Comparison of ENCODE assay signal across 8 cellular contexts in genomic region chr17:7688808-7689316, GRCh38. TPM values are rescaled to one million over a fixed set of nuclear protein-coding genes. Genes with fewer than 3 reads are reported as not detected.
DNase-seq lines count a peak whose midpoint lies in the region; ATAC-seq and TF ChIP-seq lines count a peak whose summit lies in the region.

No MANE protein-coding gene starts in this region.

- H3K4me1 ChIP-seq in SJSA1 (replicated peaks): peaks cover 18% of the 10 kb centered on the region
- H3K4me1 ChIP-seq in rectal smooth muscle tissue (ENCODE audit: control insufficient read depth, insufficient read depth, low read length): peaks cover 23% of the 10 kb centered on the region

- H3K36me3 ChIP-seq in SJSA1 (peaks cover 23% of the 10 kb centered on the region), rectal smooth muscle tissue (ENCODE audit: control insufficient read depth, insufficient read depth, low read length) (no peaks in the 10 kb centered on the region)

- peak overlapping the region; percentile 69 for H3K9ac ChIP-seq in rectal smooth muscle tissue (ENCODE audit: low read length)

- DNase-seq in SJSA1 (ENCODE audit: low read depth in 1 of 2, low spot score in 2 of 2) (no peak), fibroblast of mammary gland (ENCODE audit: low read depth) (no peak), AG08396 (ENCODE audit: low spot score) (no peak), UCSD-AML1 (lab: John Stamatoyannopoulos, UW; ENCODE audit: unreplicated experiment) (no peak)
- no peak for DNase-seq in activated CD8-positive, alpha-beta memory T cell treated with anti-CD3 and anti-CD28 coated beads, Interleukin-2, amount 50 U/mL, for 48 hours

- H3K4me3 ChIP-seq in GM08714 (ENCODE audit: low read length): peak overlapping the region; percentile 65
- peak overlapping the region; percentile 61 for H3K4me3 ChIP-seq in SJSA1
- H3K4me3 ChIP-seq in fibroblast of mammary gland (ENCODE audit: control insufficient read depth, low read depth, low read length): peak overlapping the region; percentile 95
- H3K4me3 ChIP-seq in rectal smooth muscle tissue (ENCODE audit: low read length): peak overlapping the region; percentile 86

- no peaks in the 10 kb centered on the region for H3K9me3 ChIP-seq in SJSA1 (replicated peaks)

- peak overlapping the region; percentile 14; the same call in 1 of the 2 replicates for H3K27ac ChIP-seq in SJSA1
- H3K27ac ChIP-seq in rectal smooth muscle tissue (ENCODE audit: low read depth, low read length): peak overlapping the region; percentile 62

- H3K27me3 ChIP-seq in SJSA1 (replicated peaks) (no peaks in the 10 kb centered on the region), rectal smooth muscle tissue (ENCODE audit: control insufficient read depth, insufficient read depth, low read length) (no peaks in the 10 kb centered on the region)

- TF ChIP-seq CTCF in fibroblast of mammary gland (conservative IDR thresholded peaks at IDR 0.05; ENCODE audit: control insufficient read depth, insufficient read depth, low read depth, low read length): no peak

- ATAC-seq in GM18502 (IDR thresholded peaks at IDR 0.05; ENCODE audit: poor library complexity, unreplicated experiment): no peak

RNA-seq across cellular contexts. Expression of gene WRAP53, which starts 0.6 kb away (rescaled TPM):
- total RNA-seq in SJSA1 (2014; rRNA removed; shearing (Covaris generic)): 13.8 and 14.2 TPM in 2 replicates

RNA-seq across cellular contexts. Expression of gene TP53, which starts 1.6 kb away (rescaled TPM):
- total RNA-seq in SJSA1 (2014; rRNA removed; shearing (Covaris generic)): 28.4 and 40.6 TPM in 2 replicates

RNA-seq across cellular contexts. Expression of gene EFNB3, which starts 16.1 kb away (rescaled TPM):
- total RNA-seq in SJSA1 (2014; rRNA removed; shearing (Covaris generic)): not detected in 2 replicates

RNA-seq across cellular contexts. Expression of gene DNAH2, which starts 28.7 kb away (rescaled TPM):
- not detected in 2 replicates for total RNA-seq in SJSA1 (2014; rRNA removed; shearing (Covaris generic))

RNA-seq across cellular contexts. Expression of gene ATP1B2, which starts 38.1 kb away (rescaled TPM):
- total RNA-seq in SJSA1 (2014; rRNA removed; shearing (Covaris generic)): not detected in 2 replicates
